ENCODE assay signal across 9 cellular contexts in the genomic region with DNA sequence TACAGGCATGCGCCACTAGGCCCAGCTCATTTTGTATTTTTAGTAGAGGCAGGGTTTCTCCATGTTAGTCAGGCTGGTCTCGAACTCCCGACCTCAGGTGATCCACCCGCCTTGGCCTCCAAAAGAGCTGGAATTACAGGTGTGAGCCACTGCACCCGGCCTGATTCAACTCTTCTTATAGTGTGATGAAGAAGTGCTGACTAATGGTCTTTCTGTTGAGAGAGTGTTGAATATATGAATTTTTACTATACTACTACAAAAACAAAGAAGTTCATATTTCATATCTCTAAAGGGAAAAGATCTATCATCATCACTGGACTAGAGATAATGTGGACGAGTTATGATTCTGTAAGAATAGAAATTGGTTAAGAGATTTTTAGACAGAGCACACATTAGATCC.
"Had no signal": no experiment of that assay in that cellular context is flagged by ENCODE, and none has a peak within 500 bp of the region (broad histone marks: within the 10 kb centered on the region; RNA-seq: fewer than 3 reads in every experiment).

No MANE protein-coding gene starts in this region.

- H3K4me3 ChIP-seq: GM23248, HAP-1 had no signal

- H3K36me3 ChIP-seq: HAP-1 had no signal

- H3K27ac Mint-ChIP-seq: HFFc6, IgD-negative memory B cell had no signal

- H3K9me3 Mint-ChIP-seq: HFFc6 had no signal

- H3K9ac ChIP-seq: GM23248 had no signal

- H3K9me3 ChIP-seq: HAP-1 had no signal

- ATAC-seq: HCT116 had no signal

- H2AFZ ChIP-seq: GM23248 had no signal

- H3K4me3 Mint-ChIP-seq: HFFc6, IgD-negative memory B cell had no signal

- H3K36me3 Mint-ChIP-seq: IgD-negative memory B cell had no signal

- DNase-seq: GM23248, GOT3, H7, HFFc6, KG1 had no signal

- H3K27ac ChIP-seq: GM23248, HL-60 had no signal

- H3K27me3 Mint-ChIP-seq: IgD-negative memory B cell had no signal

- H3K4me1 Mint-ChIP-seq: IgD-negative memory B cell had no signal
